ENCODE assay signal across 20 cellular contexts in genomic region chr5:28580616-28581015, GRCh38.
DNase-seq lines count a peak whose midpoint lies in the region; ATAC-seq, FAIRE-seq and TF ChIP-seq lines count a peak whose summit lies in the region.
"Had no signal": no experiment of that assay in that cellular context is flagged by ENCODE, and none has a peak within 500 bp of the region (broad histone marks: within the 10 kb centered on the region; RNA-seq: fewer than 3 reads in every experiment).

No MANE protein-coding gene starts in this region.

- no peaks in the 10 kb centered on the region for H3K9me3 ChIP-seq in adipocyte (ENCODE audit: control insufficient read depth, low read length)
- H3K9me3 ChIP-seq: prostate gland, testis had no signal

- H3K27me3 ChIP-seq in adipocyte (replicated peaks; ENCODE audit: control insufficient read depth, insufficient read depth, low read length) = no peaks in the 10 kb centered on the region
- H3K27me3 ChIP-seq: cardiac muscle cell, esophagus muscularis mucosa, MG63, testis had no signal

- no peaks in the 10 kb centered on the region for H3K36me3 ChIP-seq in adipocyte (ENCODE audit: control insufficient read depth, insufficient read depth, low read length, severe bottlenecking)
- H3K36me3 ChIP-seq: cardiac muscle cell, esophagus muscularis mucosa, MG63, prostate gland had no signal

- no peak for TF ChIP-seq CTCF in fibroblast of mammary gland (conservative IDR thresholded peaks at IDR 0.05; ENCODE audit: control insufficient read depth, insufficient read depth, low read depth, low read length)

- no peaks in the 10 kb centered on the region for H3K4me1 ChIP-seq in adipocyte (ENCODE audit: control insufficient read depth, insufficient read depth, low read length)
- H3K4me1 ChIP-seq: esophagus muscularis mucosa, prostate gland, testis had no signal

- H3K4me3 ChIP-seq in adipocyte (ENCODE audit: low read length) (no peak overlapping the region), fibroblast of mammary gland (ENCODE audit: control insufficient read depth, low read depth, low read length) (no peak overlapping the region), skeletal muscle cell (ENCODE audit: low read depth, low read length) (no peak overlapping the region)
- H3K4me3 ChIP-seq: cardiac muscle cell, esophagus muscularis mucosa, MG63, prostate gland, testis had no signal

- intact Hi-C loops in left ventricle myocardium superior (cut with micrococcal nuclease) = no loop called here

- H3K9ac ChIP-seq in adipocyte (ENCODE audit: low read length) = no peak overlapping the region

- DNase-seq in HTR-8/SVneo (ENCODE audit: insufficient read length, low spot score) (peak; percentile 21), adipocyte (ENCODE audit: low read depth) (peak; percentile 84), fibroblast of mammary gland (ENCODE audit: low read depth) (peak; percentile 16), skeletal muscle cell (ENCODE audit: low read depth) (peak; percentile 35), left ventricle myocardium superior (no peak)
- DNase-seq in activated CD4-positive, alpha-beta T cell treated with anti-CD3 and anti-CD28 coated beads for 4 hours = no peak
- DNase-seq in activated CD8-positive, alpha-beta memory T cell treated with anti-CD3 and anti-CD28 coated beads for 24 hours = no peak
- DNase-seq: activated CD4-positive, alpha-beta T cell treated with anti-CD3 and anti-CD28 coated beads, Interleukin-2, amount 50 U/mL, for 48 hours; activated T-cell treated with anti-CD3 and anti-CD28 coated beads, Interleukin-2, amount 50 U/mL, for 4 hours; hippocampal formation; kidney; MG63; NCI-H187 treated with DMSO at 0.1 percent for 48 hours; NCI-H510A treated with DMSO at 0.1 percent for 48 hours; SHP77 treated with DMSO at 0.1 percent for 48 hours; testis had no signal

- peak; percentile 83 for FAIRE-seq in HTR-8/SVneo (lab: Jason Lieb, UNC)
- FAIRE-seq: kidney had no signal

- ATAC-seq in GM21825 (IDR thresholded peaks at IDR 0.05; ENCODE audit: unreplicated experiment) = no peak
- no peak for ATAC-seq in left ventricle myocardium superior
- ATAC-seq: activated T-cell treated with anti-CD3 and anti-CD28 coated beads, Interleukin-2, amount 50 U/mL, for 4 hours had no signal

Comparison
In these comparisons a context has a peak if more than half of its experiments do, and no peak if none do; other contexts are left out.
1. DNase-seq: peak in HTR-8/SVneo (single experiment), adipocyte (single experiment), fibroblast of mammary gland (single experiment) and skeletal muscle cell (single experiment); none in left ventricle myocardium superior (single experiment), activated CD4-positive, alpha-beta T cell treated with anti-CD3 and anti-CD28 coated beads for 4 hours (0 of 2) and activated CD8-positive, alpha-beta memory T cell treated with anti-CD3 and anti-CD28 coated beads for 24 hours (single experiment).